Comparison of ENCODE assay signal across 8 cellular contexts in the genomic region with DNA sequence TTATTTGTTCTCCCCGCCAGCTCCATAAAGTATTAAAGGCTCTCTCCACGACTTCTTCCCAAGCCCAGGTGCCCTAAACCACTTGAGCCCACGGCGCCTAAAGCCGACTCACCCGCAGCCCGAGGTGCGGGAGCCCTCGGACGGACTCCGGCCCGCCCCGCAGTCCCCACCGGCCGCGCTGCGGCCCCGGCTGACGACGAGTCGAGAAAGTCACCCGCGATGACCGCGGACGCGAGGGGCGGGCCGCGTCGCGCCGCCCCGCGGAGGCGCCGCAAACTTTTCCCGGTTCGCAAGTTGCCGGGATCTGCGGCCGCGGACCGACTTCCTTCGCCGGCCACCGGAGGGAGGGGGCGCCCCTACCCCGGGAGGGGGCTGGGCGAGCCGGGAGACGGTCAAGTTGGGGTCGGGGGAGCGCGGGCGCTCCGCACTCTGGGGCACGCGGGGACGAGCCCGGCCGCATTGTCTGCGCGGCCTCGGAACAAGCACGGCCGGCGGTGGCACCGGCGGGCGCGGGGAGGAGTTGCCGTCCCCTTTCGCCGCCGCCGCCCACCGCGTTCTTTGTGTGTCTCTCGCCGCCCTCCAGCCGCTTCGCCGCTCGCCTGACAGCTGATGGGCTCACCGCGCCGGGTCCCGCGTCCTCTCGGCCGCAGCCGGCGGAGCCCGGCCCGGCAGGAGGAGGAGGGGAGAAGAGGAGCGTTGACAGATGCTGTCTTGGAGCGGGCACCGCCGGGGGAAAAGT.
A peak's percentile ranks its signal among the peaks of the same experiment; 100 is the strongest.
DNase-seq lines count a peak whose midpoint lies in the region; ATAC-seq and TF ChIP-seq lines count a peak whose summit lies in the region.

No MANE protein-coding gene starts in this region.

- peak; percentile 30 for ATAC-seq in HG03039 (IDR thresholded peaks at IDR 0.05; ENCODE audit: unreplicated experiment)
- ATAC-seq in activated naive CD8-positive, alpha-beta T cell treated with anti-CD3 and anti-CD28 coated beads, Interleukin-2, amount 10 ng/mL, durations not matched to agents 7 days and 5 days (ENCODE audit: low read depth) = peak; percentile 42

- no peaks in the 10 kb centered on the region for H3K27me3 ChIP-seq in left ventricle myocardium inferior (ENCODE audit: low read depth)

- H3K4me3 ChIP-seq in left ventricle myocardium inferior = peak overlapping the region; percentile 93

- no peak overlapping the region for H3K27ac Mint-ChIP-seq in activated naive CD4-positive, alpha-beta T cell treated with anti-CD3 and anti-CD28 coated beads, Interleukin-2, amount 10 ng/mL, durations not matched to agents 7 days and 5 days
- H3K27ac Mint-ChIP-seq in activated naive CD8-positive, alpha-beta T cell treated with anti-CD3 and anti-CD28 coated beads, Interleukin-2, amount 10 ng/mL, durations not matched to agents 7 days and 5 days = no peak overlapping the region

- no peak for DNase-seq in activated naive CD4-positive, alpha-beta T cell treated with anti-CD3 and anti-CD28 coated beads, Interleukin-2, amount 10 ng/mL, durations not matched to agents 7 days and 5 days
- no peak for DNase-seq in activated naive CD4-positive, alpha-beta T cell (lab: John Stamatoyannopoulos, UW)
- DNase-seq in activated naive CD8-positive, alpha-beta T cell treated with anti-CD3 and anti-CD28 coated beads, Interleukin-2, amount 10 ng/mL, durations not matched to agents 7 days and 5 days = peak; percentile 39
- DNase-seq in left ventricle myocardium inferior (peak; percentile 72), posterior vena cava (ENCODE audit: low spot score) (peak; percentile 82), NCI-H2029 treated with DMSO at 0.1 percent for 48 hours (lab: John Stamatoyannopoulos, UW) (no peak), NCI-H2196 (lab: John Stamatoyannopoulos, UW; ENCODE audit: unreplicated experiment) (no peak)

- CTCF ChIA-PET in activated naive CD4-positive, alpha-beta T cell treated with anti-CD3 and anti-CD28 coated beads, Interleukin-2, amount 10 ng/mL, durations not matched to agents 7 days and 5 days (lab: Charles Lee) = no interaction called here

- H3K4me3 Mint-ChIP-seq in activated naive CD4-positive, alpha-beta T cell treated with anti-CD3 and anti-CD28 coated beads, Interleukin-2, amount 10 ng/mL, durations not matched to agents 7 days and 5 days = peak overlapping the region; percentile 43
- peak overlapping the region; percentile 22 for H3K4me3 Mint-ChIP-seq in activated naive CD8-positive, alpha-beta T cell treated with anti-CD3 and anti-CD28 coated beads, Interleukin-2, amount 10 ng/mL, durations not matched to agents 7 days and 5 days

- H3K36me3 ChIP-seq in left ventricle myocardium inferior = peaks cover 21% of the 10 kb centered on the region

- peaks cover 3% of the 10 kb centered on the region for H3K4me1 Mint-ChIP-seq in activated naive CD4-positive, alpha-beta T cell treated with anti-CD3 and anti-CD28 coated beads, Interleukin-2, amount 10 ng/mL, durations not matched to agents 7 days and 5 days
- peaks cover 2% of the 10 kb centered on the region for H3K4me1 Mint-ChIP-seq in activated naive CD8-positive, alpha-beta T cell treated with anti-CD3 and anti-CD28 coated beads, Interleukin-2, amount 10 ng/mL, durations not matched to agents 7 days and 5 days

- H3K27me3 Mint-ChIP-seq in activated naive CD4-positive, alpha-beta T cell treated with anti-CD3 and anti-CD28 coated beads, Interleukin-2, amount 10 ng/mL, durations not matched to agents 7 days and 5 days = peaks cover 42% of the 10 kb centered on the region
- H3K27me3 Mint-ChIP-seq in activated naive CD8-positive, alpha-beta T cell treated with anti-CD3 and anti-CD28 coated beads, Interleukin-2, amount 10 ng/mL, durations not matched to agents 7 days and 5 days = peaks cover 64% of the 10 kb centered on the region

- POLR2A ChIA-PET in activated naive CD8-positive, alpha-beta T cell treated with anti-CD3 and anti-CD28 coated beads, Interleukin-2, amount 10 ng/mL, durations not matched to agents 7 days and 5 days (lab: Charles Lee) = no interaction called here

- peaks cover 61% of the 10 kb centered on the region for H3K4me1 ChIP-seq in left ventricle myocardium inferior

- no peaks in the 10 kb centered on the region for H3K9me3 ChIP-seq in left ventricle myocardium inferior (replicated peaks)

- no peaks in the 10 kb centered on the region for H3K9me3 Mint-ChIP-seq in activated naive CD4-positive, alpha-beta T cell treated with anti-CD3 and anti-CD28 coated beads, Interleukin-2, amount 10 ng/mL, durations not matched to agents 7 days and 5 days
- H3K9me3 Mint-ChIP-seq in activated naive CD8-positive, alpha-beta T cell treated with anti-CD3 and anti-CD28 coated beads, Interleukin-2, amount 10 ng/mL, durations not matched to agents 7 days and 5 days = no peaks in the 10 kb centered on the region

- peak; percentile 63 for TF ChIP-seq CTCF in left ventricle myocardium inferior (IDR thresholded peaks at IDR 0.05; ENCODE audit: borderline replicate concordance)

- peak overlapping the region; percentile 98 for H3K27ac ChIP-seq in left ventricle myocardium inferior (replicated peaks)

- intact Hi-C loops in left ventricle myocardium inferior (cut with micrococcal nuclease) (no loop called here), posterior vena cava (cut with DNase I) (no loop called here)

- H3K36me3 Mint-ChIP-seq in activated naive CD4-positive, alpha-beta T cell treated with anti-CD3 and anti-CD28 coated beads, Interleukin-2, amount 10 ng/mL, durations not matched to agents 7 days and 5 days = peaks cover 1% of the 10 kb centered on the region
- no peaks in the 10 kb centered on the region for H3K36me3 Mint-ChIP-seq in activated naive CD8-positive, alpha-beta T cell treated with anti-CD3 and anti-CD28 coated beads, Interleukin-2, amount 10 ng/mL, durations not matched to agents 7 days and 5 days

Comparison
In these comparisons a context has a peak if more than half of its experiments do, and no peak if none do; other contexts are left out.
1. DNase-seq: peak in activated naive CD8-positive, alpha-beta T cell treated with anti-CD3 and anti-CD28 coated beads, Interleukin-2, amount 10 ng/mL, durations not matched to agents 7 days and 5 days (single experiment), left ventricle myocardium inferior (single experiment) and posterior vena cava (single experiment); none in activated naive CD4-positive, alpha-beta T cell treated with anti-CD3 and anti-CD28 coated beads, Interleukin-2, amount 10 ng/mL, durations not matched to agents 7 days and 5 days (single experiment), activated naive CD4-positive, alpha-beta T cell (0 of 4), NCI-H2029 treated with DMSO at 0.1 percent for 48 hours (single experiment) and NCI-H2196 (single experiment).